Comparison of ENCODE assay signal across 10 cellular contexts in genomic region chr5:60487885-60488425, GRCh38.
DNase-seq lines count a peak whose midpoint lies in the region; TF ChIP-seq lines count a peak whose summit lies in the region.
"Had no signal": no experiment of that assay in that cellular context is flagged by ENCODE, and none has a peak within 500 bp of the region (broad histone marks: within the 10 kb centered on the region; RNA-seq: fewer than 3 reads in every experiment).

No MANE protein-coding gene starts in this region.

- no peak for TF ChIP-seq EP300 in tibial nerve (IDR thresholded peaks at IDR 0.05)

- no peaks in the 10 kb centered on the region for H4K20me1 ChIP-seq in smooth muscle cell (ENCODE audit: low read depth)

- H3K36me3 ChIP-seq in SK-N-MC (ENCODE audit: insufficient read depth, low read length) (no peaks in the 10 kb centered on the region), smooth muscle cell (ENCODE audit: low read depth) (no peaks in the 10 kb centered on the region), tibial nerve (no peaks in the 10 kb centered on the region)

- in situ Hi-C loops in GM13976 (cut with MboI; ENCODE audit: low sequenced_read_pairs, unreplicated experiment), result no loop called here

- DNase-seq in ELR (ENCODE audit: low read depth) (peak; percentile 28), SK-N-MC (ENCODE audit: low read depth, low spot score) (peak; percentile 76), foreskin melanocyte (peak; percentile 70), smooth muscle cell (lab: John Stamatoyannopoulos, UW; ENCODE audit: unreplicated experiment) (no peak), NCI-H2029 treated with DMSO at 0.1 percent for 48 hours (lab: John Stamatoyannopoulos, UW) (no peak), tibial nerve (ENCODE audit: low spot score in 2 of 2) (no peak), GM13976 (ENCODE audit: low spot score) (no peak), NOMO-1 (lab: John Stamatoyannopoulos, UW; ENCODE audit: unreplicated experiment in 2 of 2) (no peak)
- DNase-seq: activated B cell treated with CpG ODN at 0.5 μM for 24 hours; activated naive CD8-positive, alpha-beta T cell treated with anti-CD3 and anti-CD28 coated beads, Interleukin-2, amount 10 ng/mL, durations not matched to agents 7 days and 5 days had no signal

- peak overlapping the region; percentile 86 for H2AFZ ChIP-seq in smooth muscle cell (ENCODE audit: low read depth)

- H3K27ac ChIP-seq in SK-N-MC (peak overlapping the region; percentile 88), smooth muscle cell (ENCODE audit: low read depth) (peak overlapping the region; percentile 72), tibial nerve (no peak overlapping the region)

- H3K27me3 ChIP-seq in smooth muscle cell (ENCODE audit: low read depth), result no peaks in the 10 kb centered on the region
- H3K27me3 ChIP-seq in tibial nerve, result no peaks in the 10 kb centered on the region

- 56% methylated on average over 16 of the region's 16 CpGs for WGBS in smooth muscle cell (ENCODE audit: low lambda C conversion rate)
- WGBS in tibial nerve, 2 donors, result 77 to 89% methylated on average over 16 of the region's 16 CpGs

- H3K4me2 ChIP-seq in smooth muscle cell, result peak overlapping the region; percentile 64

- H3K79me2 ChIP-seq in smooth muscle cell (ENCODE audit: low read depth), result no peaks in the 10 kb centered on the region

- no peaks in the 10 kb centered on the region for H3F3A ChIP-seq in smooth muscle cell (ENCODE audit: low read depth)

- no peak for TF ChIP-seq CTCF in smooth muscle cell (IDR thresholded peaks at IDR 0.05; ENCODE audit: borderline replicate concordance, insufficient read depth, poor library complexity, severe bottlenecking)
- TF ChIP-seq CTCF in tibial nerve (IDR thresholded peaks at IDR 0.05), result no peak
- no peak for TF ChIP-seq CTCF in GM13976 (IDR thresholded peaks at IDR 0.05; ENCODE audit: borderline replicate concordance, control extremely low read depth, extremely low read depth, insufficient read depth, missing control alignments)

- no peaks in the 10 kb centered on the region for H3K9me3 ChIP-seq in SK-N-MC (ENCODE audit: low read depth, low read length)
- H3K9me3 ChIP-seq in smooth muscle cell (replicated peaks; ENCODE audit: low read depth), result no peaks in the 10 kb centered on the region
- H3K9me3 ChIP-seq in tibial nerve, result no peaks in the 10 kb centered on the region

- no peaks in the 10 kb centered on the region for H3K4me1 ChIP-seq in smooth muscle cell (ENCODE audit: low read depth)
- no peaks in the 10 kb centered on the region for H3K4me1 ChIP-seq in tibial nerve

- no peak for TF ChIP-seq POLR2A in tibial nerve (IDR thresholded peaks at IDR 0.05)

- peak overlapping the region; percentile 55 for H3K9ac ChIP-seq in SK-N-MC (ENCODE audit: insufficient read length)
- H3K9ac ChIP-seq in smooth muscle cell (ENCODE audit: low read depth), result peak overlapping the region; percentile 7

- H3K4me3 ChIP-seq in SK-N-MC (peak overlapping the region; percentile 77), smooth muscle cell (peak overlapping the region; percentile 22), tibial nerve (no peak overlapping the region)

Comparison
In these comparisons a context has a peak if more than half of its experiments do, and no peak if none do; other contexts are left out.
1. DNase-seq: peak in ELR (single experiment), SK-N-MC (single experiment) and foreskin melanocyte (single experiment); none in smooth muscle cell (single experiment), NCI-H2029 treated with DMSO at 0.1 percent for 48 hours (single experiment), tibial nerve (0 of 2), GM13976 (single experiment) and NOMO-1 (0 of 2).
2. H3K27ac ChIP-seq: peak in SK-N-MC (single experiment) and smooth muscle cell (single experiment); none in tibial nerve (0 of 4).
3. H3K4me3 ChIP-seq: peak in SK-N-MC (single experiment) and smooth muscle cell (single experiment); none in tibial nerve (0 of 4).